In genomic region chr9:36559036-36559695, GRCh38 we compare ENCODE assay signal across 1 cellular context.
TF ChIP-seq lines count a peak whose summit lies in the region.

No MANE protein-coding gene starts in this region.

TF ChIP-seq in K562, 482 proteins besides CTCF, POLR2A, EP300 and RAD21 (continued from another document):
- TF ChIP-seq, protein P1, sequence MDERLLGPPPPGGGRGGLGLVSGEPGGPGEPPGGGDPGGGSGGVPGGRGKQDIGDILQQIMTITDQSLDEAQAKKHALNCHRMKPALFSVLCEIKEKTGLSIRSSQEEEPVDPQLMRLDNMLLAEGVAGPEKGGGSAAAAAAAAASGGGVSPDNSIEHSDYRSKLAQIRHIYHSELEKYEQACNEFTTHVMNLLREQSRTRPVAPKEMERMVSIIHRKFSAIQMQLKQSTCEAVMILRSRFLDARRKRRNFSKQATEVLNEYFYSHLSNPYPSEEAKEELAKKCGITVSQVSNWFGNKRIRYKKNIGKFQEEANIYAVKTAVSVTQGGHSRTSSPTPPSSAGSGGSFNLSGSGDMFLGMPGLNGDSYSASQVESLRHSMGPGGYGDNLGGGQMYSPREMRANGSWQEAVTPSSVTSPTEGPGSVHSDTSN (CRISPR knock-in tag; IDR thresholded peaks at IDR 0.05; ENCODE audit: low read depth), result no peak
- TF ChIP-seq, protein P1 (tag; conservative IDR thresholded peaks at IDR 0.05; ENCODE audit: low read depth), result no peak
- TF ChIP-seq ARHGAP35 (IDR thresholded peaks at IDR 0.05; ENCODE audit: partially characterized antibody) (no peak), ESRRA (IDR thresholded peaks at IDR 0.05; ENCODE audit: borderline replicate concordance, low read depth) (peak; percentile 96), ZNF143 (CRISPR knock-in tag; IDR thresholded peaks at IDR 0.05) (no peak), ARID2 (IDR thresholded peaks at IDR 0.05) (no peak), ARID1B (IDR thresholded peaks at IDR 0.05) (no peak), ZNF644 (tag; IDR thresholded peaks at IDR 0.05; ENCODE audit: low read depth) (0 out of 2 replicates have a peak, but pooled peaks have one; percentile 31), NR2C2 (CRISPR knock-in tag; IDR thresholded peaks at IDR 0.05) (no peak), NR2C2 (tag; IDR thresholded peaks at IDR 0.05) (peak; percentile 53), ZNF175 (CRISPR knock-in tag; IDR thresholded peaks at IDR 0.05; ENCODE audit: low read depth) (0 out of 2 replicates have a peak, but pooled peaks have one; percentile 28), MTA3 (IDR thresholded peaks at IDR 0.05; ENCODE audit: borderline replicate concordance) (no peak), NR2C1 (IDR thresholded peaks at IDR 0.05) (peak; percentile 37; the same call in 1 of the 2 replicates), NR2C1 (tag; IDR thresholded peaks at IDR 0.05) (peak; percentile 76), POLR2AphosphoS5 (IDR thresholded peaks at IDR 0.05; ENCODE audit: control insufficient read depth, insufficient read depth, low read depth, low read length) (no peak), NFYB (IDR thresholded peaks at IDR 0.05; ENCODE audit: extremely low read depth, insufficient read length) (no peak), GABPB2 (CRISPR knock-in tag; conservative IDR thresholded peaks at IDR 0.05) (no peak), KLF13 (tag; IDR thresholded peaks at IDR 0.05; ENCODE audit: borderline replicate concordance, low read depth) (no peak), ZBTB11 (CRISPR knock-in tag; IDR thresholded peaks at IDR 0.05) (peak in 1 of 3 experiments; percentile 53; a peak in 1 of 6 replicates), SNIP1 (IDR thresholded peaks at IDR 0.05; ENCODE audit: low read depth) (no peak), YBX1 (IDR thresholded peaks at IDR 0.05) (no peak), DPF2 (IDR thresholded peaks at IDR 0.05) (0 out of 2 replicates have a peak, but pooled peaks have one; percentile 27)
- TF ChIP-seq, protein P2, sequence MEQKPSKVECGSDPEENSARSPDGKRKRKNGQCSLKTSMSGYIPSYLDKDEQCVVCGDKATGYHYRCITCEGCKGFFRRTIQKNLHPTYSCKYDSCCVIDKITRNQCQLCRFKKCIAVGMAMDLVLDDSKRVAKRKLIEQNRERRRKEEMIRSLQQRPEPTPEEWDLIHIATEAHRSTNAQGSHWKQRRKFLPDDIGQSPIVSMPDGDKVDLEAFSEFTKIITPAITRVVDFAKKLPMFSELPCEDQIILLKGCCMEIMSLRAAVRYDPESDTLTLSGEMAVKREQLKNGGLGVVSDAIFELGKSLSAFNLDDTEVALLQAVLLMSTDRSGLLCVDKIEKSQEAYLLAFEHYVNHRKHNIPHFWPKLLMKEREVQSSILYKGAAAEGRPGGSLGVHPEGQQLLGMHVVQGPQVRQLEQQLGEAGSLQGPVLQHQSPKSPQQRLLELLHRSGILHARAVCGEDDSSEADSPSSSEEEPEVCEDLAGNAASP (IDR thresholded peaks at IDR 0.05), result no peak
- TF ChIP-seq, protein P3, sequence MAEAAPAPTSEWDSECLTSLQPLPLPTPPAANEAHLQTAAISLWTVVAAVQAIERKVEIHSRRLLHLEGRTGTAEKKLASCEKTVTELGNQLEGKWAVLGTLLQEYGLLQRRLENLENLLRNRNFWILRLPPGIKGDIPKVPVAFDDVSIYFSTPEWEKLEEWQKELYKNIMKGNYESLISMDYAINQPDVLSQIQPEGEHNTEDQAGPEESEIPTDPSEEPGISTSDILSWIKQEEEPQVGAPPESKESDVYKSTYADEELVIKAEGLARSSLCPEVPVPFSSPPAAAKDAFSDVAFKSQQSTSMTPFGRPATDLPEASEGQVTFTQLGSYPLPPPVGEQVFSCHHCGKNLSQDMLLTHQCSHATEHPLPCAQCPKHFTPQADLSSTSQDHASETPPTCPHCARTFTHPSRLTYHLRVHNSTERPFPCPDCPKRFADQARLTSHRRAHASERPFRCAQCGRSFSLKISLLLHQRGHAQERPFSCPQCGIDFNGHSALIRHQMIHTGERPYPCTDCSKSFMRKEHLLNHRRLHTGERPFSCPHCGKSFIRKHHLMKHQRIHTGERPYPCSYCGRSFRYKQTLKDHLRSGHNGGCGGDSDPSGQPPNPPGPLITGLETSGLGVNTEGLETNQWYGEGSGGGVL (CRISPR knock-in tag; IDR thresholded peaks at IDR 0.05), result no peak
- TF ChIP-seq, protein P4, sequence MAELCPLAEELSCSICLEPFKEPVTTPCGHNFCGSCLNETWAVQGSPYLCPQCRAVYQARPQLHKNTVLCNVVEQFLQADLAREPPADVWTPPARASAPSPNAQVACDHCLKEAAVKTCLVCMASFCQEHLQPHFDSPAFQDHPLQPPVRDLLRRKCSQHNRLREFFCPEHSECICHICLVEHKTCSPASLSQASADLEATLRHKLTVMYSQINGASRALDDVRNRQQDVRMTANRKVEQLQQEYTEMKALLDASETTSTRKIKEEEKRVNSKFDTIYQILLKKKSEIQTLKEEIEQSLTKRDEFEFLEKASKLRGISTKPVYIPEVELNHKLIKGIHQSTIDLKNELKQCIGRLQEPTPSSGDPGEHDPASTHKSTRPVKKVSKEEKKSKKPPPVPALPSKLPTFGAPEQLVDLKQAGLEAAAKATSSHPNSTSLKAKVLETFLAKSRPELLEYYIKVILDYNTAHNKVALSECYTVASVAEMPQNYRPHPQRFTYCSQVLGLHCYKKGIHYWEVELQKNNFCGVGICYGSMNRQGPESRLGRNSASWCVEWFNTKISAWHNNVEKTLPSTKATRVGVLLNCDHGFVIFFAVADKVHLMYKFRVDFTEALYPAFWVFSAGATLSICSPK (IDR thresholded peaks at IDR 0.05; ENCODE audit: borderline replicate concordance), result no peak
